Comparison of ENCODE assay signal across 1 cellular context in the genomic region with DNA sequence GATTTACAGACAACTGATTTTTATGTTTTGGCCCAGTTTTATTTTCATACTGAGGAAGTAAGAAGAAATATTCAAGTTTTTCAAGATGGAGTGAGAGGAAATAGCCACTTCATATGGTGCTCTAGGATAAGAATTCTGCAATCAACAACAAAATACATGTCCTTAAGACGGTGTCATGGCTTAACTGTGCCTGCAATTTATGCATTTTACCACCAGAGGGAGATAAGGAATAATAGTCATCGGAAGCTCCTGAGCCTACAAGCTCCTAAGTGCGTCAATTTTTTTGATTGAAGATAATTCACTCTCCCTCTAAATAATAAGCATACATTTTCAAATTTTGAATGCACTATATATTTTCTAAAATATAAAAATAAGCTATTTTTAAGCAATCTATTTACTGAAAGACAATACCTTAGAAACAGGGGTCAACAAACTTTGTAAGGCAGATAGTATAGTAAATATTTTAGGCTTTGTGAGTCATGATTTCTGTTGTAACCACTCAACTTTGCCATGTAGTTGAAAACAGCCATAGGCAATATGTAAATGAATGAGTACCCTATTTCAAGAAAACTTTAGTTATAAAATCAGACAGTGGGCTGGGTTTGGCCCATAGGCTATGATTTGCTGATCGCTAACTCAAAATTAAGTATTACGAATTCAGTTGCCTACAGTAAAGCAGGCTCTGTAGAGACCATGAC.
A peak's percentile ranks its signal among the peaks of the same experiment; 100 is the strongest.
TF ChIP-seq lines count a peak whose summit lies in the region.

No MANE protein-coding gene starts in this region.

TF ChIP-seq in K562, 482 proteins besides CTCF, POLR2A, EP300 and RAD21 (continued from another document):
- TF ChIP-seq THRA (IDR thresholded peaks at IDR 0.05): no peak
- 0 out of 2 replicates have a peak, but pooled peaks have one; percentile 16 for TF ChIP-seq LEF1 (IDR thresholded peaks at IDR 0.05)
- TF ChIP-seq, protein P1, sequence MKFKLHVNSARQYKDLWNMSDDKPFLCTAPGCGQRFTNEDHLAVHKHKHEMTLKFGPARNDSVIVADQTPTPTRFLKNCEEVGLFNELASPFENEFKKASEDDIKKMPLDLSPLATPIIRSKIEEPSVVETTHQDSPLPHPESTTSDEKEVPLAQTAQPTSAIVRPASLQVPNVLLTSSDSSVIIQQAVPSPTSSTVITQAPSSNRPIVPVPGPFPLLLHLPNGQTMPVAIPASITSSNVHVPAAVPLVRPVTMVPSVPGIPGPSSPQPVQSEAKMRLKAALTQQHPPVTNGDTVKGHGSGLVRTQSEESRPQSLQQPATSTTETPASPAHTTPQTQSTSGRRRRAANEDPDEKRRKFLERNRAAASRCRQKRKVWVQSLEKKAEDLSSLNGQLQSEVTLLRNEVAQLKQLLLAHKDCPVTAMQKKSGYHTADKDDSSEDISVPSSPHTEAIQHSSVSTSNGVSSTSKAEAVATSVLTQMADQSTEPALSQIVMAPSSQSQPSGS (CRISPR knock-in tag; IDR thresholded peaks at IDR 0.05): no peak
- no peak for TF ChIP-seq DNMT1 (IDR thresholded peaks at IDR 0.05)
- TF ChIP-seq ZNF239 (CRISPR knock-in tag; IDR thresholded peaks at IDR 0.05): no peak
- no peak for TF ChIP-seq GTF2A2 (tag; IDR thresholded peaks at IDR 0.05)
- peak; percentile 60 for TF ChIP-seq FOSL1 (tag; conservative IDR thresholded peaks at IDR 0.05)
- peak; percentile 93; the same call in 1 of the 2 replicates for TF ChIP-seq CBX1 (IDR thresholded peaks at IDR 0.05; ENCODE audit: low read depth)
- TF ChIP-seq, protein P2, sequence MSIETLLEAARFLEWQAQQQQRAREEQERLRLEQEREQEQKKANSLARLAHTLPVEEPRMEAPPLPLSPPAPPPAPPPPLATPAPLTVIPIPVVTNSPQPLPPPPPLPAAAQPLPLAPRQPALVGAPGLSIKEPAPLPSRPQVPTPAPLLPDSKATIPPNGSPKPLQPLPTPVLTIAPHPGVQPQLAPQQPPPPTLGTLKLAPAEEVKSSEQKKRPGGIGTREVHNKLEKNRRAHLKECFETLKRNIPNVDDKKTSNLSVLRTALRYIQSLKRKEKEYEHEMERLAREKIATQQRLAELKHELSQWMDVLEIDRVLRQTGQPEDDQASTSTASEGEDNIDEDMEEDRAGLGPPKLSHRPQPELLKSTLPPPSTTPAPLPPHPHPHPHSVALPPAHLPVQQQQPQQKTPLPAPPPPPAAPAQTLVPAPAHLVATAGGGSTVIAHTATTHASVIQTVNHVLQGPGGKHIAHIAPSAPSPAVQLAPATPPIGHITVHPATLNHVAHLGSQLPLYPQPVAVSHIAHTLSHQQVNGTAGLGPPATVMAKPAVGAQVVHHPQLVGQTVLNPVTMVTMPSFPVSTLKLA (conservative IDR thresholded peaks at IDR 0.05): 0 out of 4 replicates have a peak, but pooled peaks of 1 of the 2 experiments have one; percentile 34
- no peak for TF ChIP-seq ZNF121 (CRISPR knock-in tag; conservative IDR thresholded peaks at IDR 0.05)
- no peak for TF ChIP-seq EGR1 (conservative IDR thresholded peaks at IDR 0.05)
- peak; percentile 89; the same call in 1 of the 2 replicates for TF ChIP-seq TRIM28 (IDR thresholded peaks at IDR 0.05)
- TF ChIP-seq ZNF23 (CRISPR knock-in tag; IDR thresholded peaks at IDR 0.05): no peak
- peak; percentile 52; the same call in 1 of the 2 replicates for TF ChIP-seq DPF2 (IDR thresholded peaks at IDR 0.05)
- TF ChIP-seq, protein P3, sequence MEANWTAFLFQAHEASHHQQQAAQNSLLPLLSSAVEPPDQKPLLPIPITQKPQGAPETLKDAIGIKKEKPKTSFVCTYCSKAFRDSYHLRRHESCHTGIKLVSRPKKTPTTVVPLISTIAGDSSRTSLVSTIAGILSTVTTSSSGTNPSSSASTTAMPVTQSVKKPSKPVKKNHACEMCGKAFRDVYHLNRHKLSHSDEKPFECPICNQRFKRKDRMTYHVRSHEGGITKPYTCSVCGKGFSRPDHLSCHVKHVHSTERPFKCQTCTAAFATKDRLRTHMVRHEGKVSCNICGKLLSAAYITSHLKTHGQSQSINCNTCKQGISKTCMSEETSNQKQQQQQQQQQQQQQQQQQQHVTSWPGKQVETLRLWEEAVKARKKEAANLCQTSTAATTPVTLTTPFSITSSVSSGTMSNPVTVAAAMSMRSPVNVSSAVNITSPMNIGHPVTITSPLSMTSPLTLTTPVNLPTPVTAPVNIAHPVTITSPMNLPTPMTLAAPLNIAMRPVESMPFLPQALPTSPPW (CRISPR knock-in tag; IDR thresholded peaks at IDR 0.05): peak; percentile 44; the same call in 1 of the 2 replicates
- no peak for TF ChIP-seq CAMTA2 (CRISPR knock-in tag; conservative IDR thresholded peaks at IDR 0.05)
- TF ChIP-seq ZNF444 (CRISPR knock-in tag; IDR thresholded peaks at IDR 0.05): no peak
- TF ChIP-seq E2F3 (CRISPR knock-in tag; IDR thresholded peaks at IDR 0.05): no peak
- TF ChIP-seq SMAD1 (IDR thresholded peaks at IDR 0.05; ENCODE audit: low read depth, low read length, partially characterized antibody): no peak
- peak; percentile 54; the same call in 1 of the 2 replicates for TF ChIP-seq CBFA2T3 (IDR thresholded peaks at IDR 0.05)
- 0 out of 4 replicates have a peak, but pooled peaks of 1 of the 2 experiments have one; percentile 4 for TF ChIP-seq MAZ (CRISPR knock-in tag; conservative IDR thresholded peaks at IDR 0.05 in 1 of 2, IDR thresholded peaks at IDR 0.05 in 1 of 2)
- TF ChIP-seq SMARCB1 (IDR thresholded peaks at IDR 0.05; ENCODE audit: insufficient read length, low read depth): no peak
- TF ChIP-seq CHD4 (IDR thresholded peaks at IDR 0.05; ENCODE audit: insufficient read depth, insufficient replicate concordance, low read depth, low read length, poor library complexity, severe bottlenecking): peak; percentile 55
- peak; percentile 15; the same call in 1 of the 2 replicates for TF ChIP-seq GATAD2B (IDR thresholded peaks at IDR 0.05; ENCODE audit: borderline replicate concordance)
- no peak for TF ChIP-seq NR2F6 (CRISPR knock-in tag; IDR thresholded peaks at IDR 0.05)
- 0 out of 2 replicates have a peak, but pooled peaks have one; percentile 30 for TF ChIP-seq TCF3 (CRISPR knock-in tag; IDR thresholded peaks at IDR 0.05)
- TF ChIP-seq TAL1 (IDR thresholded peaks at IDR 0.05): peak; percentile 39; the same call in 1 of the 2 replicates
- TF ChIP-seq CBFA2T2 (conservative IDR thresholded peaks at IDR 0.05): 0 out of 2 replicates have a peak, but pooled peaks have one; percentile 7
- no peak for TF ChIP-seq HIVEP1 (CRISPR knock-in tag; IDR thresholded peaks at IDR 0.05)
- no peak for TF ChIP-seq MBD1 (CRISPR knock-in tag; IDR thresholded peaks at IDR 0.05)
- TF ChIP-seq CXXC5 (CRISPR knock-in tag; IDR thresholded peaks at IDR 0.05): peak; percentile 37; the same call in 1 of the 2 replicates
- TF ChIP-seq BCLAF1 (IDR thresholded peaks at IDR 0.05; ENCODE audit: borderline replicate concordance in 1 of 2, control insufficient read depth in 1 of 2, low read depth in 2 of 2, low read length in 1 of 2): no peak
- TF ChIP-seq ZEB2 (IDR thresholded peaks at IDR 0.05): 0 out of 2 replicates have a peak, but pooled peaks have one; percentile 23
- TF ChIP-seq NCOR1 (IDR thresholded peaks at IDR 0.05): peak; percentile 47; the same call in 1 of the 2 replicates
- no peak for TF ChIP-seq CEBPG (CRISPR knock-in tag; IDR thresholded peaks at IDR 0.05)
- TF ChIP-seq CEBPG (tag; conservative IDR thresholded peaks at IDR 0.05 in 1 of 2, IDR thresholded peaks at IDR 0.05 in 1 of 2): peak in 1 of 2 experiments; percentile 23; a peak in 1 of 4 replicates
- TF ChIP-seq ZNF668 (CRISPR knock-in tag; IDR thresholded peaks at IDR 0.05): no peak
- TF ChIP-seq, protein P4, sequence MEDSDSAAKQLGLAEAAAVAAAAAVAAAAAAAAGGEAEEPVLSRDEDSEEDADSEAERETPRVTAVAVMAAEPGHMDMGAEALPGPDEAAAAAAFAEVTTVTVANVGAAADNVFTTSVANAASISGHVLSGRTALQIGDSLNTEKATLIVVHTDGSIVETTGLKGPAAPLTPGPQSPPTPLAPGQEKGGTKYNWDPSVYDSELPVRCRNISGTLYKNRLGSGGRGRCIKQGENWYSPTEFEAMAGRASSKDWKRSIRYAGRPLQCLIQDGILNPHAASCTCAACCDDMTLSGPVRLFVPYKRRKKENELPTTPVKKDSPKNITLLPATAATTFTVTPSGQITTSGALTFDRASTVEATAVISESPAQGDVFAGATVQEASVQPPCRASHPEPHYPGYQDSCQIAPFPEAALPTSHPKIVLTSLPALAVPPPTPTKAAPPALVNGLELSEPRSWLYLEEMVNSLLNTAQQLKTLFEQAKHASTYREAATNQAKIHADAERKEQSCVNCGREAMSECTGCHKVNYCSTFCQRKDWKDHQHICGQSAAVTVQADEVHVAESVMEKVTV (CRISPR knock-in tag; IDR thresholded peaks at IDR 0.05): peak; percentile 64
- no peak for TF ChIP-seq ZNF184 (CRISPR knock-in tag; IDR thresholded peaks at IDR 0.05)
- no peak for TF ChIP-seq SNRNP70 (optimal IDR thresholded peaks at IDR 0.05; ENCODE audit: low read depth, low read length)
- TF ChIP-seq NFATC3 (IDR thresholded peaks at IDR 0.05): no peak
- peak; percentile 40 for TF ChIP-seq BRD9 (IDR thresholded peaks at IDR 0.05; ENCODE audit: low read depth, partially characterized antibody)
- no peak for TF ChIP-seq HSF4 (CRISPR knock-in tag; IDR thresholded peaks at IDR 0.05; ENCODE audit: borderline replicate concordance)
- peak in 1 of 2 experiments; percentile 56; a peak in 1 of 4 replicates for TF ChIP-seq ARNT (IDR thresholded peaks at IDR 0.05)
- no peak for TF ChIP-seq RBM15 (IDR thresholded peaks at IDR 0.05; ENCODE audit: insufficient read depth, low read length)
- TF ChIP-seq SRSF9 (IDR thresholded peaks at IDR 0.05; ENCODE audit: borderline replicate concordance, low read depth, low read length): no peak
- TF ChIP-seq NFIC (IDR thresholded peaks at IDR 0.05): peak; percentile 19; the same call in 1 of the 2 replicates
- no peak for TF ChIP-seq FOXJ3 (CRISPR knock-in tag; IDR thresholded peaks at IDR 0.05)
- TF ChIP-seq, protein P5, sequence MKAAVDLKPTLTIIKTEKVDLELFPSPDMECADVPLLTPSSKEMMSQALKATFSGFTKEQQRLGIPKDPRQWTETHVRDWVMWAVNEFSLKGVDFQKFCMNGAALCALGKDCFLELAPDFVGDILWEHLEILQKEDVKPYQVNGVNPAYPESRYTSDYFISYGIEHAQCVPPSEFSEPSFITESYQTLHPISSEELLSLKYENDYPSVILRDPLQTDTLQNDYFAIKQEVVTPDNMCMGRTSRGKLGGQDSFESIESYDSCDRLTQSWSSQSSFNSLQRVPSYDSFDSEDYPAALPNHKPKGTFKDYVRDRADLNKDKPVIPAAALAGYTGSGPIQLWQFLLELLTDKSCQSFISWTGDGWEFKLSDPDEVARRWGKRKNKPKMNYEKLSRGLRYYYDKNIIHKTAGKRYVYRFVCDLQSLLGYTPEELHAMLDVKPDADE (conservative IDR thresholded peaks at IDR 0.05; ENCODE audit: control insufficient read depth, low read depth, low read length): no peak
- peak; percentile 82 to 89 for TF ChIP-seq TRIM24 (IDR thresholded peaks at IDR 0.05)
- peak; percentile 34; the same call in 1 of the 2 replicates for TF ChIP-seq FOXJ2 (tag; IDR thresholded peaks at IDR 0.05)
